Comparison of ENCODE assay signal across 1 cellular context in the genomic region with DNA sequence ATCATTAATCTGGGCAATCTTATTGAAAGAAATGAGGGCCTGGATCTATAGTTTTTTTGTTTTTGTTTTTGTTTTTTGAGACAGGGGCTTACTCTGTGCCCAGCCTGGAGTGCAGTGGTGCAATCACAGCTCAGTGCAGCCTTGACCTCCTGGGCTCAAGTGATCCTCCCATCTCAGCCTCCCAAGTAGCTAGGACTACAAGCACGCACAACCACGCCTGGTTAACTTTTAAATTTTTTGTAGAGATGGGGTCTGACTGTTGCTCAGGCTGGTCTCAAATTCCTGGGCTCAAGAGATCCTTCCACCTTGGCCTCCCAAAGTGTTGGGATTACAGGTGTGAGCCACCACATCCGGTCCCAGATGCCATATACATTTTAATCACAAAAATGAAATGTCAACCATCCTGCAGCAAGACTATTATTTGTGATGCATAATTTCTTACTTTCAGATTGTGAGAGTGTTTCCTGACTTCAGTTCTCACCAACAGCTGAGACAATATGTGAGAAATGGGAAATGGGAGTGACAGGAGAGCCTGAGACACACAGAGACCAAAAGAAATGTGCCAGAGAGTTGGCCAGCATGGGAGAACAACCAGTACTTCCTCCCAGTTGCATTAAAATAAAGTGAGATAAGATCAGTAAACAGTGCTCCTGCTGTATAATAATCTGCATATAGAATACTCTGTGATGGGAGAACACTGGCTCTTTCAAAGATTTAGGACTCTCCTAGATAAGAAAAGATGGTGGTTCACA.
A peak's percentile ranks its signal among the peaks of the same experiment; 100 is the strongest.
TF ChIP-seq lines count a peak whose summit lies in the region.

No MANE protein-coding gene starts in this region.

TF ChIP-seq in HepG2, 621 proteins besides CTCF, POLR2A, EP300 and RAD21:
- TF ChIP-seq CCDC6 (CRISPR knock-in tag; IDR thresholded peaks at IDR 0.05) (no peak), FUBP1 (CRISPR knock-in tag; IDR thresholded peaks at IDR 0.05; ENCODE audit: borderline replicate concordance) (no peak), SIN3A (IDR thresholded peaks at IDR 0.05; ENCODE audit: borderline replicate concordance, low read depth, low read length) (no peak), MBD4 (IDR thresholded peaks at IDR 0.05; ENCODE audit: borderline replicate concordance, low read length) (no peak), AFF4 (CRISPR knock-in tag; IDR thresholded peaks at IDR 0.05) (no peak), ZNF770 (CRISPR knock-in tag; IDR thresholded peaks at IDR 0.05) (peak; percentile 60), KDM5B (CRISPR knock-in tag; IDR thresholded peaks at IDR 0.05; ENCODE audit: borderline replicate concordance) (no peak)
